In the genomic region with DNA sequence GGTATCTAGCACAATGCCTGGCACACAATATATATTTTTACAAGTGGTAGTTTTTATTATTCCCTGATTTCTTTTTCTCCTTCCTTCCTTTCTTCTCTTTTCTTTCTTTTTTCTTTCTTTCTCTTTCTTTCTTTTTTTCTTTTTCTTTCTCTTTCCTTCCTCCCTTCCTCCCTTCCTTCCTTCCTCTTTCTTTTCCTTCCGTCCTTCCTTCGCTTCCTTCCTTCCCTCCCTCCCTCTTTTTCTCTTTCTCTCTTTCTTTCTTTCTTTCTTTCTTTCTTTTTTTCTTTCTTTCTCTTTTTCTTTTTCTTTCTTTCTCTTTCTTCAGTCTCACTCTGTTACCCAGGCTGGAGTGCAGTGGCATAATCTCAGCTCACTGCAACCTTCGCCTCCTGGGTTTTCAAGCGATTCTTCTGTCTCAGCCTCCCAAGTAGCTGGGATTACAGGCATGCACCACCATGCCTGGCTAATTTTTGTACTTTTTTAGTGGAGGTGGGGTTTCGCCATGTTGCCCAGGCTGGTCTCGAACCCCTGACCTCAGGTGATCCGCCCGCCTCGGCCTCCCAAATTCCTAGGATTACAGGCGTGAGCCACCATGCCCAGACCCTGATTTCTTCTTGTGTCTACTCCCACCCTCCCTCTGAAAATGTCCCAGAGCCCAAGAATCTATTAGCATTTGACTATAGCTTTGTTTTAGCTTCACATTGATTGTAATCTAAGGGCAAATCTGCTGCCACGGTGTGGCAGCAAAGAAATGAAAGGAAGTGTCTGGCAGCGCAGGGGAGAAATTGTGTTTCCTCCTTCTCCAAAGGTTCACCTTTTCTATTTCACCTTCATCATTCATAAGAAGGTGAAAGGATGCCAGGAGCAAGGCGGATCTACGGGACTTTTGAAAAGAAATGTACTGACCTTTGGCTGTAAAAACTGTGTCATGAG, we compare ENCODE assay signal across 9 cellular contexts. TPM values are rescaled to one million over a fixed set of nuclear protein-coding genes. Genes with fewer than 3 reads are reported as not detected.
DNase-seq lines count a peak whose midpoint lies in the region; ATAC-seq and TF ChIP-seq lines count a peak whose summit lies in the region.
"Had no signal": no experiment of that assay in that cellular context is flagged by ENCODE, and none has a peak within 500 bp of the region (broad histone marks: within the 10 kb centered on the region; RNA-seq: fewer than 3 reads in every experiment).

No MANE protein-coding gene starts in this region.

- H3K4me2 ChIP-seq in neuronal stem cell (ENCODE audit: insufficient read depth, low read length, poor library complexity, severe bottlenecking), result no peak overlapping the region

- no peak for TF ChIP-seq POLR2A in GM18505 (IDR thresholded peaks at IDR 0.05; ENCODE audit: borderline replicate concordance, extremely low read depth, insufficient read depth, insufficient read length)

- H3K14ac ChIP-seq in neuronal stem cell (ENCODE audit: low read length), result no peak overlapping the region

- H2BK120ac ChIP-seq in neuronal stem cell (ENCODE audit: low read depth, low read length), result no peak overlapping the region

- H3K79me1 ChIP-seq in neuronal stem cell (ENCODE audit: low read depth, low read length), result no peaks in the 10 kb centered on the region

- peaks cover 0 to 20% of the 10 kb centered on the region in 2 donors for H3K4me1 ChIP-seq in ascending aorta
- peaks cover 5 to 8% of the 10 kb centered on the region in 2 donors for H3K4me1 ChIP-seq in neuronal stem cell (ENCODE audit: control insufficient read depth in 2 of 2, insufficient read depth in 1 of 2, low read depth in 1 of 2, low read length in 2 of 2)

- no peaks in the 10 kb centered on the region for H3K36me3 Mint-ChIP-seq in activated naive CD4-positive, alpha-beta T cell treated with anti-CD3 and anti-CD28 coated beads, Interleukin-2, amount 50 U/mL, for 72 hours

- H3K9me3 ChIP-seq in ascending aorta (no peaks in the 10 kb centered on the region), neuronal stem cell (replicated peaks in 1 of 2; ENCODE audit: control insufficient read depth in 2 of 2, insufficient read depth in 1 of 2, low read depth in 1 of 2, low read length in 2 of 2) (peaks cover 0 to under 1% of the 10 kb centered on the region in 2 donors)

- H3K27ac Mint-ChIP-seq in activated naive CD4-positive, alpha-beta T cell treated with anti-CD3 and anti-CD28 coated beads, Interleukin-2, amount 50 U/mL, for 72 hours, result no peak overlapping the region

- H3K4me3 ChIP-seq in ascending aorta, result peak overlapping the region; percentile 31 to 35
- peak overlapping the region in 1 of 2 donors; percentile 8 for H3K4me3 ChIP-seq in neuronal stem cell (ENCODE audit: low read length in 2 of 2)

- TF ChIP-seq CTCF in ascending aorta (IDR thresholded peaks at IDR 0.05), result peak in 1 of 3 experiments; percentile 36

- peak overlapping the region; percentile 84 for H2AFZ ChIP-seq in neuronal stem cell (ENCODE audit: low read length)

- no peak for DNase-seq in ascending aorta (ENCODE audit: low spot score in 2 of 2)
- no peak for DNase-seq in neuronal stem cell (ENCODE audit: low spot score)
- DNase-seq in activated naive CD4-positive, alpha-beta T cell treated with anti-CD3 and anti-CD28 coated beads, Interleukin-2, amount 50 U/mL, for 72 hours (ENCODE audit: low spot score in 2 of 2), result no peak
- no peak for DNase-seq in NCI-H524 treated with DMSO at 0.1 percent for 48 hours (lab: John Stamatoyannopoulos, UW)
- no peak for DNase-seq in cerebellar cortex (ENCODE audit: low spot score)
- DNase-seq in H4 (ENCODE audit: low spot score), result no peak
- DNase-seq: activated T-cell treated with anti-CD3 and anti-CD28 coated beads, Interleukin-2, amount 50 U/mL, for 1 hour had no signal

- no peak overlapping the region for H4K8ac ChIP-seq in neuronal stem cell (ENCODE audit: low read depth, low read length)

- no peak overlapping the region for H3K9ac ChIP-seq in neuronal stem cell (ENCODE audit: low read depth, low read length, poor library complexity)

- H3K27me3 ChIP-seq in ascending aorta, result no peaks in the 10 kb centered on the region
- no peaks in the 10 kb centered on the region for H3K27me3 ChIP-seq in neuronal stem cell (ENCODE audit: control insufficient read depth in 3 of 3, insufficient read depth in 3 of 3, low read depth in 1 of 3, low read length in 3 of 3)

- no peak overlapping the region for H2BK5ac ChIP-seq in neuronal stem cell (ENCODE audit: low read length)

- H3K23ac ChIP-seq in neuronal stem cell (ENCODE audit: low read depth, low read length, poor library complexity), result no peak overlapping the region

- no peaks in the 10 kb centered on the region for H3K9me3 Mint-ChIP-seq in activated naive CD4-positive, alpha-beta T cell treated with anti-CD3 and anti-CD28 coated beads, Interleukin-2, amount 50 U/mL, for 72 hours

- intact Hi-C loops in ascending aorta (cut with DNase I), result loop anchor here (1.0 kb wide), 1 partner anchor 15 kb away; no protein-coding TSS in a partner anchor

- ATAC-seq in GM18505 (IDR thresholded peaks at IDR 0.05; ENCODE audit: unreplicated experiment), result peak; percentile 40
- peak; percentile 11 for ATAC-seq in HG02885 (IDR thresholded peaks at IDR 0.05; ENCODE audit: poor library complexity, unreplicated experiment)
- ATAC-seq in activated naive CD4-positive, alpha-beta T cell treated with anti-CD3 and anti-CD28 coated beads, Interleukin-2, amount 50 U/mL, for 72 hours, result no peak

- H3K36me3 ChIP-seq in ascending aorta (no peaks in the 10 kb centered on the region), neuronal stem cell (replicated peaks in 1 of 2; ENCODE audit: control insufficient read depth in 2 of 2, insufficient read depth in 2 of 2, low read length in 2 of 2) (no peaks in the 10 kb centered on the region)

- H2BK12ac ChIP-seq in neuronal stem cell (ENCODE audit: low read length), result no peak overlapping the region

- H3K18ac ChIP-seq in neuronal stem cell (ENCODE audit: low read length), result no peak overlapping the region

- no peak overlapping the region for H2BK15ac ChIP-seq in neuronal stem cell (ENCODE audit: low read length)

- H4K91ac ChIP-seq in neuronal stem cell (ENCODE audit: low read depth, low read length, poor library complexity), result no peak overlapping the region

- peak overlapping the region; percentile 53 to 59 for H3K27ac ChIP-seq in ascending aorta
- H3K27ac ChIP-seq in neuronal stem cell (replicated peaks; ENCODE audit: low read length), result no peak overlapping the region

- WGBS in neuronal stem cell (ENCODE audit: extremely low coverage in 2 of 2, insufficient read length in 2 of 2, insufficient replicate concordance in 1 of 2), 2 donors, result no CpG with 5 or more reads among the region's 14 CpGs

- H3K4ac ChIP-seq in neuronal stem cell (ENCODE audit: low read length), result no peak overlapping the region

- no peak overlapping the region for H2AK5ac ChIP-seq in neuronal stem cell (ENCODE audit: low read depth, low read length)

RNA-seq across cellular contexts. Expression of gene ABCB10, which starts 19.9 kb away (rescaled TPM):
- 25.2 TPM for total RNA-seq in ascending aorta
- 7.1 TPM for polyA plus RNA-seq in neuronal stem cell (2013, experiment 1 of 2)
- polyA plus RNA-seq in neuronal stem cell (2013, experiment 2 of 2), result 7.7 TPM
- 10 to 100 TPM; 17.4 to 39.3 TPM for total RNA-seq in activated naive CD4-positive, alpha-beta T cell treated with anti-CD3 and anti-CD28 coated beads, Interleukin-2, amount 50 U/mL, for 72 hours
- total RNA-seq in H4 (2014; rRNA removed; shearing (Covaris generic)), result 8.9 and 13.6 TPM in 2 replicates

RNA-seq across cellular contexts. Expression of gene TAF5L, which starts 47.5 kb away (rescaled TPM):
- 21.7 TPM for total RNA-seq in ascending aorta
- polyA plus RNA-seq in neuronal stem cell (2013, experiment 1 of 2), result 13.9 TPM
- 14.3 TPM for polyA plus RNA-seq in neuronal stem cell (2013, experiment 2 of 2)
- total RNA-seq in activated naive CD4-positive, alpha-beta T cell treated with anti-CD3 and anti-CD28 coated beads, Interleukin-2, amount 50 U/mL, for 72 hours, result 10 to 100 TPM; 10.9 to 21.6 TPM
- total RNA-seq in H4 (2014; rRNA removed; shearing (Covaris generic)), result 10.7 and 13.9 TPM in 2 replicates

RNA-seq across cellular contexts. Expression of gene URB2, which starts 47.6 kb away (rescaled TPM):
- total RNA-seq in ascending aorta, result 1.8 TPM
- 4.5 TPM for polyA plus RNA-seq in neuronal stem cell (2013, experiment 1 of 2)
- 4.6 TPM for polyA plus RNA-seq in neuronal stem cell (2013, experiment 2 of 2)
- 10 to 100 TPM; 11.4 to 15.7 TPM for total RNA-seq in activated naive CD4-positive, alpha-beta T cell treated with anti-CD3 and anti-CD28 coated beads, Interleukin-2, amount 50 U/mL, for 72 hours
- total RNA-seq in H4 (2014; rRNA removed; shearing (Covaris generic)), result 7.0 and 7.9 TPM in 2 replicates

Comparison
In these comparisons a context has a peak if more than half of its experiments do, and no peak if none do; other contexts are left out.
1. ATAC-seq: peak in GM18505 (single experiment) and HG02885 (single experiment); none in activated naive CD4-positive, alpha-beta T cell treated with anti-CD3 and anti-CD28 coated beads, Interleukin-2, amount 50 U/mL, for 72 hours (0 of 2).